In the genomic region with DNA sequence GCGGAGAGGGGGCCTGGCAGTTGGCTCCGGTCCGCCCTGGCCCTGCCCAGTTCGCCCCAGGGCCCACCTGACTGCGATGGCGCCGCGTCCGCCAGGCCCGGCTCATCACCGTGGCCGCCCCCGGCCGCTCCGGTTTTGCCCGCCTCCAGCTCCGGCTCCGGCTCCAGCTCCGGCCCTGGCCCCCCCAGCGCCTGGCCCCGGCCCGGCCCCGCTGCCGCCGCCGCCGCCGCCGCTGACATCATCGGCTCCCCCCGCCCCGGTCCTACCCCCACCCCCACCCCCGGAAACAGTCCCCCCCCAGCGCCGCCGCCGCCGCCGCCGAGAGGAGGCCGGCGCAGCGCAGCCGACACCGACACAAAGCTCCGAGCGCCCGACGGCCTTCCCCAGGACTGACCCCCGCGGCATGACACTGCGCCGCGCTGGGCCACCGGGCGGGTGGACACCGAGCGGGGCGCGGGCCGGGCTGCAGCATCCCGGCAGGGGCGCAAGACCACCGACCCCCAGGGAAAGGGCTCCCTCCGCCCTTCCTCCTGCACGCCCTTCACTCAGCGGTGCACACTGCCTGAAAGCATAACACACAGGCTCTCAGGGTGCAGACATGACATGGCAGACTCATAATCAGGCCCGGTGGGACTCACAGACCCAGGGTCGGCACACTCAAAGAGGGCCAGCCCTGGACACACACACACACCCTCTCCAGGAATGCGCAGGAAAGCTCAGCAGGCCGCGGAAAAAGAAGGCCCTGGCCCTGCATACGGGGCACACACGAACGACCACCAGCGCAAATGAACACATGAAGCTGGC, we compare ENCODE assay signal across 1 cellular context.
A peak's percentile ranks its signal among the peaks of the same experiment; 100 is the strongest.
TF ChIP-seq lines count a peak whose summit lies in the region.

A gene with protein sequence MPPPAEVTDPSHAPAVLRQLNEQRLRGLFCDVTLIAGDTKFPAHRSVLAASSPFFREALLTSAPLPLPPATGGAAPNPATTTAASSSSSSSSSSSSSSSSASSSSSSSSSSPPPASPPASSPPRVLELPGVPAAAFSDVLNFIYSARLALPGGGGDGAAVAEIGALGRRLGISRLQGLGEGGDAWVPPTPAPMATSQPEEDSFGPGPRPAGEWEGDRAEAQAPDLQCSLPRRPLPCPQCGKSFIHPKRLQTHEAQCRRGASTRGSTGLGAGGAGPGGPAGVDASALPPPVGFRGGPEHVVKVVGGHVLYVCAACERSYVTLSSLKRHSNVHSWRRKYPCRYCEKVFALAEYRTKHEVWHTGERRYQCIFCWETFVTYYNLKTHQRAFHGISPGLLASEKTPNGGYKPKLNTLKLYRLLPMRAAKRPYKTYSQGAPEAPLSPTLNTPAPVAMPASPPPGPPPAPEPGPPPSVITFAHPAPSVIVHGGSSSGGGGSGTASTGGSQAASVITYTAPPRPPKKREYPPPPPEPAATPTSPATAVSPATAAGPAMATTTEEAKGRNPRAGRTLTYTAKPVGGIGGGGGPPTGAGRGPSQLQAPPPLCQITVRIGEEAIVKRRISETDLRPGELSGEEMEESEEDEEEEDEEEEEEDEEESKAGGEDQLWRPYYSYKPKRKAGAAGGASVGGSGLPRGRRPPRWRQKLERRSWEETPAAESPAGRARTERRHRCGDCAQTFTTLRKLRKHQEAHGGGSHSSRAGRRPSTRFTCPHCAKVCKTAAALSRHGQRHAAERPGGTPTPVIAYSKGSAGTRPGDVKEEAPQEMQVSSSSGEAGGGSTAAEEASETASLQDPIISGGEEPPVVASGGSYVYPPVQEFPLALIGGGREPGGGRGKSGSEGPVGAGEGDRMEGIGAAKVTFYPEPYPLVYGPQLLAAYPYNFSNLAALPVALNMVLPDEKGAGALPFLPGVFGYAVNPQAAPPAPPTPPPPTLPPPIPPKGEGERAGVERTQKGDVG (minus strand): TSS at position 243 of the 804 bp plus-strand sequence. CDS start 12,830 bp downstream, outside the sequence.

TF ChIP-seq in HepG2, 621 proteins besides CTCF, POLR2A, EP300 and RAD21 (continued from another document and continues in another):
- TF ChIP-seq, protein P1, sequence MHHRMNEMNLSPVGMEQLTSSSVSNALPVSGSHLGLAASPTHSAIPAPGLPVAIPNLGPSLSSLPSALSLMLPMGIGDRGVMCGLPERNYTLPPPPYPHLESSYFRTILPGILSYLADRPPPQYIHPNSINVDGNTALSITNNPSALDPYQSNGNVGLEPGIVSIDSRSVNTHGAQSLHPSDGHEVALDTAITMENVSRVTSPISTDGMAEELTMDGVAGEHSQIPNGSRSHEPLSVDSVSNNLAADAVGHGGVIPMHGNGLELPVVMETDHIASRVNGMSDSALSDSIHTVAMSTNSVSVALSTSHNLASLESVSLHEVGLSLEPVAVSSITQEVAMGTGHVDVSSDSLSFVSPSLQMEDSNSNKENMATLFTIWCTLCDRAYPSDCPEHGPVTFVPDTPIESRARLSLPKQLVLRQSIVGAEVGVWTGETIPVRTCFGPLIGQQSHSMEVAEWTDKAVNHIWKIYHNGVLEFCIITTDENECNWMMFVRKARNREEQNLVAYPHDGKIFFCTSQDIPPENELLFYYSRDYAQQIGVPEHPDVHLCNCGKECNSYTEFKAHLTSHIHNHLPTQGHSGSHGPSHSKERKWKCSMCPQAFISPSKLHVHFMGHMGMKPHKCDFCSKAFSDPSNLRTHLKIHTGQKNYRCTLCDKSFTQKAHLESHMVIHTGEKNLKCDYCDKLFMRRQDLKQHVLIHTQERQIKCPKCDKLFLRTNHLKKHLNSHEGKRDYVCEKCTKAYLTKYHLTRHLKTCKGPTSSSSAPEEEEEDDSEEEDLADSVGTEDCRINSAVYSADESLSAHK (CRISPR knock-in tag; IDR thresholded peaks at IDR 0.05; ENCODE audit: borderline replicate concordance), result no peak
- TF ChIP-seq SOX5 (CRISPR knock-in tag; IDR thresholded peaks at IDR 0.05; ENCODE audit: borderline replicate concordance), result no peak
- peak; percentile 51; the same call in 1 of the 2 replicates for TF ChIP-seq PHF8 (CRISPR knock-in tag; IDR thresholded peaks at IDR 0.05)
- 0 out of 2 replicates have a peak, but pooled peaks have one; percentile 15 for TF ChIP-seq NFE2 (CRISPR knock-in tag; IDR thresholded peaks at IDR 0.05)
- TF ChIP-seq ZNF329 (CRISPR knock-in tag; IDR thresholded peaks at IDR 0.05; ENCODE audit: low read depth), result no peak
- TF ChIP-seq, protein P2, sequence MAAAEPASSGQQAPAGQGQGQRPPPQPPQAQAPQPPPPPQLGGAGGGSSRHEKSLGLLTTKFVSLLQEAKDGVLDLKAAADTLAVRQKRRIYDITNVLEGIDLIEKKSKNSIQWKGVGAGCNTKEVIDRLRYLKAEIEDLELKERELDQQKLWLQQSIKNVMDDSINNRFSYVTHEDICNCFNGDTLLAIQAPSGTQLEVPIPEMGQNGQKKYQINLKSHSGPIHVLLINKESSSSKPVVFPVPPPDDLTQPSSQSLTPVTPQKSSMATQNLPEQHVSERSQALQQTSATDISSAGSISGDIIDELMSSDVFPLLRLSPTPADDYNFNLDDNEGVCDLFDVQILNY (CRISPR knock-in tag; conservative IDR thresholded peaks at IDR 0.05), result no peak
- no peak for TF ChIP-seq NPAS2 (CRISPR knock-in tag; IDR thresholded peaks at IDR 0.05; ENCODE audit: borderline replicate concordance)
- TF ChIP-seq BORCS8-MEF2B (CRISPR knock-in tag; IDR thresholded peaks at IDR 0.05), result peak; percentile 14; the same call in 1 of the 2 replicates
- TF ChIP-seq MIXL1 (CRISPR knock-in tag; IDR thresholded peaks at IDR 0.05), result no peak
- no peak for TF ChIP-seq ZMYM3 (CRISPR knock-in tag; IDR thresholded peaks at IDR 0.05)
- no peak for TF ChIP-seq AGO2 (optimal IDR thresholded peaks at IDR 0.05; ENCODE audit: low read depth, low read length)
- no peak for TF ChIP-seq ZMYM4 (CRISPR knock-in tag; IDR thresholded peaks at IDR 0.05)
- TF ChIP-seq MAFK (conservative IDR thresholded peaks at IDR 0.05 in 1 of 2, IDR thresholded peaks at IDR 0.05 in 1 of 2; ENCODE audit: low read length in 2 of 2), result no peak
- no peak for TF ChIP-seq KLF9 (CRISPR knock-in tag; IDR thresholded peaks at IDR 0.05; ENCODE audit: low read depth)
- no peak for TF ChIP-seq ZNF34 (CRISPR knock-in tag; IDR thresholded peaks at IDR 0.05; ENCODE audit: borderline replicate concordance)
- no peak for TF ChIP-seq ZNF724P (CRISPR knock-in tag; IDR thresholded peaks at IDR 0.05; ENCODE audit: borderline replicate concordance)
- TF ChIP-seq ZFP41 (CRISPR knock-in tag; IDR thresholded peaks at IDR 0.05; ENCODE audit: borderline replicate concordance), result no peak
- TF ChIP-seq ZNF644 (CRISPR knock-in tag; IDR thresholded peaks at IDR 0.05; ENCODE audit: low read depth), result no peak
- no peak for TF ChIP-seq ZBTB1 (CRISPR knock-in tag; IDR thresholded peaks at IDR 0.05; ENCODE audit: borderline replicate concordance)
- no peak for TF ChIP-seq SAFB2 (CRISPR knock-in tag; IDR thresholded peaks at IDR 0.05; ENCODE audit: borderline replicate concordance, low read depth)
- TF ChIP-seq, protein P3, sequence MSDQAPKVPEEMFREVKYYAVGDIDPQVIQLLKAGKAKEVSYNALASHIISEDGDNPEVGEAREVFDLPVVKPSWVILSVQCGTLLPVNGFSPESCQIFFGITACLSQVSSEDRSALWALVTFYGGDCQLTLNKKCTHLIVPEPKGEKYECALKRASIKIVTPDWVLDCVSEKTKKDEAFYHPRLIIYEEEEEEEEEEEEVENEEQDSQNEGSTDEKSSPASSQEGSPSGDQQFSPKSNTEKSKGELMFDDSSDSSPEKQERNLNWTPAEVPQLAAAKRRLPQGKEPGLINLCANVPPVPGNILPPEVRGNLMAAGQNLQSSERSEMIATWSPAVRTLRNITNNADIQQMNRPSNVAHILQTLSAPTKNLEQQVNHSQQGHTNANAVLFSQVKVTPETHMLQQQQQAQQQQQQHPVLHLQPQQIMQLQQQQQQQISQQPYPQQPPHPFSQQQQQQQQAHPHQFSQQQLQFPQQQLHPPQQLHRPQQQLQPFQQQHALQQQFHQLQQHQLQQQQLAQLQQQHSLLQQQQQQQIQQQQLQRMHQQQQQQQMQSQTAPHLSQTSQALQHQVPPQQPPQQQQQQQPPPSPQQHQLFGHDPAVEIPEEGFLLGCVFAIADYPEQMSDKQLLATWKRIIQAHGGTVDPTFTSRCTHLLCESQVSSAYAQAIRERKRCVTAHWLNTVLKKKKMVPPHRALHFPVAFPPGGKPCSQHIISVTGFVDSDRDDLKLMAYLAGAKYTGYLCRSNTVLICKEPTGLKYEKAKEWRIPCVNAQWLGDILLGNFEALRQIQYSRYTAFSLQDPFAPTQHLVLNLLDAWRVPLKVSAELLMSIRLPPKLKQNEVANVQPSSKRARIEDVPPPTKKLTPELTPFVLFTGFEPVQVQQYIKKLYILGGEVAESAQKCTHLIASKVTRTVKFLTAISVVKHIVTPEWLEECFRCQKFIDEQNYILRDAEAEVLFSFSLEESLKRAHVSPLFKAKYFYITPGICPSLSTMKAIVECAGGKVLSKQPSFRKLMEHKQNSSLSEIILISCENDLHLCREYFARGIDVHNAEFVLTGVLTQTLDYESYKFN (CRISPR knock-in tag; conservative IDR thresholded peaks at IDR 0.05), result no peak; the same call in none of the 2 replicates
- TF ChIP-seq IRF2 (CRISPR knock-in tag; IDR thresholded peaks at IDR 0.05), result no peak; the same call in 1 of the 2 replicates
- TF ChIP-seq GABPB1 (CRISPR knock-in tag; IDR thresholded peaks at IDR 0.05), result peak; percentile 74; the same call in 1 of the 2 replicates
- TF ChIP-seq ZBTB7B (CRISPR knock-in tag; IDR thresholded peaks at IDR 0.05), result peak; percentile 83
- TF ChIP-seq SAP130 (CRISPR knock-in tag; IDR thresholded peaks at IDR 0.05; ENCODE audit: low read depth), result peak; percentile 9; the same call in 1 of the 2 replicates
- TF ChIP-seq ZNF891 (CRISPR knock-in tag; IDR thresholded peaks at IDR 0.05), result peak; percentile 79; the same call in 1 of the 2 replicates
- TF ChIP-seq ZNF75D (CRISPR knock-in tag; IDR thresholded peaks at IDR 0.05; ENCODE audit: borderline replicate concordance), result no peak
- no peak for TF ChIP-seq NR2F1 (CRISPR knock-in tag; IDR thresholded peaks at IDR 0.05)
- TF ChIP-seq ZNF597 (CRISPR knock-in tag; IDR thresholded peaks at IDR 0.05), result no peak
- TF ChIP-seq NFKB2 (CRISPR knock-in tag; IDR thresholded peaks at IDR 0.05; ENCODE audit: borderline replicate concordance), result peak; percentile 24; the same call in 1 of the 2 replicates
- TF ChIP-seq, protein P4, sequence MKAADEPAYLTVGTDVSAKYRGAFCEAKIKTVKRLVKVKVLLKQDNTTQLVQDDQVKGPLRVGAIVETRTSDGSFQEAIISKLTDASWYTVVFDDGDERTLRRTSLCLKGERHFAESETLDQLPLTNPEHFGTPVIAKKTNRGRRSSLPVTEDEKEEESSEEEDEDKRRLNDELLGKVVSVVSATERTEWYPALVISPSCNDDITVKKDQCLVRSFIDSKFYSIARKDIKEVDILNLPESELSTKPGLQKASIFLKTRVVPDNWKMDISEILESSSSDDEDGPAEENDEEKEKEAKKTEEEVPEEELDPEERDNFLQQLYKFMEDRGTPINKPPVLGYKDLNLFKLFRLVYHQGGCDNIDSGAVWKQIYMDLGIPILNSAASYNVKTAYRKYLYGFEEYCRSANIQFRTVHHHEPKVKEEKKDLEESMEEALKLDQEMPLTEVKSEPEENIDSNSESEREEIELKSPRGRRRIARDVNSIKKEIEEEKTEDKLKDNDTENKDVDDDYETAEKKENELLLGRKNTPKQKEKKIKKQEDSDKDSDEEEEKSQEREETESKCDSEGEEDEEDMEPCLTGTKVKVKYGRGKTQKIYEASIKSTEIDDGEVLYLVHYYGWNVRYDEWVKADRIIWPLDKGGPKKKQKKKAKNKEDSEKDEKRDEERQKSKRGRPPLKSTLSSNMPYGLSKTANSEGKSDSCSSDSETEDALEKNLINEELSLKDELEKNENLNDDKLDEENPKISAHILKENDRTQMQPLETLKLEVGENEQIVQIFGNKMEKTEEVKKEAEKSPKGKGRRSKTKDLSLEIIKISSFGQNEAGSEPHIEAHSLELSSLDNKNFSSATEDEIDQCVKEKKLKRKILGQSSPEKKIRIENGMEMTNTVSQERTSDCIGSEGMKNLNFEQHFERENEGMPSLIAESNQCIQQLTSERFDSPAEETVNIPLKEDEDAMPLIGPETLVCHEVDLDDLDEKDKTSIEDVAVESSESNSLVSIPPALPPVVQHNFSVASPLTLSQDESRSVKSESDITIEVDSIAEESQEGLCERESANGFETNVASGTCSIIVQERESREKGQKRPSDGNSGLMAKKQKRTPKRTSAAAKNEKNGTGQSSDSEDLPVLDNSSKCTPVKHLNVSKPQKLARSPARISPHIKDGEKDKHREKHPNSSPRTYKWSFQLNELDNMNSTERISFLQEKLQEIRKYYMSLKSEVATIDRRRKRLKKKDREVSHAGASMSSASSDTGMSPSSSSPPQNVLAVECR (CRISPR knock-in tag; IDR thresholded peaks at IDR 0.05; ENCODE audit: borderline replicate concordance), result peak; percentile 53
- TF ChIP-seq SMAD9 (CRISPR knock-in tag; IDR thresholded peaks at IDR 0.05), result no peak
- no peak for TF ChIP-seq ZNF232 (CRISPR knock-in tag; IDR thresholded peaks at IDR 0.05; ENCODE audit: borderline replicate concordance)
- TF ChIP-seq EEA1 (CRISPR knock-in tag; IDR thresholded peaks at IDR 0.05; ENCODE audit: borderline replicate concordance), result 0 out of 2 replicates have a peak, but pooled peaks have one; percentile 11
- TF ChIP-seq ZFP91 (CRISPR knock-in tag; IDR thresholded peaks at IDR 0.05; ENCODE audit: borderline replicate concordance), result no peak
- no peak for TF ChIP-seq CEBPG (CRISPR knock-in tag; IDR thresholded peaks at IDR 0.05)
- TF ChIP-seq ZNF260 (CRISPR knock-in tag; IDR thresholded peaks at IDR 0.05; ENCODE audit: borderline replicate concordance, low read depth), result no peak
